8 cellular contexts compared by ENCODE assay signal in genomic region chr7:92809397-92810241, GRCh38. TPM values are rescaled to one million over a fixed set of nuclear protein-coding genes. Genes with fewer than 3 reads are reported as not detected.
DNase-seq lines count a peak whose midpoint lies in the region; ATAC-seq, FAIRE-seq and TF ChIP-seq lines count a peak whose summit lies in the region.

No MANE protein-coding gene starts in this region.

- H3K4me3 ChIP-seq in GM06990 (replicated peaks; ENCODE audit: low read depth, low read length) (peak overlapping the region; percentile 40), HUES64 (ENCODE audit: low read length) (no peak overlapping the region), WERI-Rb-1 (ENCODE audit: low read depth, low read length) (no peak overlapping the region)

- H3K27ac ChIP-seq in HUES64 (ENCODE audit: low read depth, low read length) (peak overlapping the region; percentile 60), WERI-Rb-1 (no peak overlapping the region)

- H3K36me3 ChIP-seq in GM06990 (ENCODE audit: control insufficient read depth, insufficient read depth, low read length) (no peaks in the 10 kb centered on the region), HUES64 (ENCODE audit: insufficient read depth, low read length) (no peaks in the 10 kb centered on the region), WERI-Rb-1 (no peaks in the 10 kb centered on the region)

- TF ChIP-seq CTCF in GM06990 (IDR thresholded peaks at IDR 0.05; ENCODE audit: insufficient read depth, low read length, poor library complexity, severe bottlenecking), result no peak
- TF ChIP-seq CTCF in WERI-Rb-1 (IDR thresholded peaks at IDR 0.05; ENCODE audit: low read depth, low read length), result no peak

- H3K9me3 ChIP-seq in HUES64 (ENCODE audit: insufficient read depth, low read depth, low read length) (no peaks in the 10 kb centered on the region), WERI-Rb-1 (ENCODE audit: severe bottlenecking) (no peaks in the 10 kb centered on the region)

- peaks cover 45% of the 10 kb centered on the region for H3K4me1 ChIP-seq in HUES64 (ENCODE audit: insufficient read depth, low read length)

- FAIRE-seq in islet of Langerhans (lab: Jason Lieb, UNC), result peak; percentile 98

- WGBS in HUES64, result 45% methylated on average over 5 of the region's 6 CpGs

- peak; percentile 61 for DNase-seq in GM06990 (ENCODE audit: extremely low read depth, insufficient read length)
- peak; percentile 72 for DNase-seq in SKM-1 (lab: John Stamatoyannopoulos, UW; ENCODE audit: unreplicated experiment)
- DNase-seq in brain pericyte (ENCODE audit: low read depth, low spot score), result peak; percentile 58
- DNase-seq in stimulated activated CD4-positive, alpha-beta T cell treated with anti-CD3 and anti-CD28 coated beads, TNF-alpha, amount 100 ng/mL, for 24 hours (ENCODE audit: low read depth in 3 of 3), result peak in 2 of 3 experiments; percentile 43 to 48
- no peak for DNase-seq in WERI-Rb-1

- peak; percentile 79 for ATAC-seq in GM21717 (IDR thresholded peaks at IDR 0.05; ENCODE audit: unreplicated experiment)

- H3K27me3 ChIP-seq in GM06990 (replicated peaks; ENCODE audit: control insufficient read depth, insufficient read depth, low read length) (no peaks in the 10 kb centered on the region), HUES64 (ENCODE audit: insufficient read depth, low read length) (no peaks in the 10 kb centered on the region), WERI-Rb-1 (ENCODE audit: insufficient read depth, low read depth, severe bottlenecking) (no peaks in the 10 kb centered on the region)

- H3K9ac ChIP-seq in HUES64 (ENCODE audit: low read depth, low read length), result 0 out of 2 replicates have a peak overlapping the region, but pooled peaks have one; percentile 5

RNA-seq across cellular contexts. Expression of gene CDK6, which starts 26.8 kb away (rescaled TPM):
- polyA plus RNA-seq in HUES64 (2013, experiment 1 of 2), result 10.6 TPM
- polyA plus RNA-seq in HUES64 (2013, experiment 2 of 2), result 12.8 TPM
